ENCODE assay signal across 16 cellular contexts in genomic region chr2:120396519-120397361, GRCh38. TPM values are rescaled to one million over a fixed set of nuclear protein-coding genes. Genes with fewer than 3 reads are reported as not detected.
A peak's percentile ranks its signal among the peaks of the same experiment; 100 is the strongest.
DNase-seq lines count a peak whose midpoint lies in the region; ATAC-seq and TF ChIP-seq lines count a peak whose summit lies in the region.
"Had no signal": no experiment of that assay in that cellular context is flagged by ENCODE, and none has a peak within 500 bp of the region (broad histone marks: within the 10 kb centered on the region; RNA-seq: fewer than 3 reads in every experiment).

No MANE protein-coding gene starts in this region.

- TF ChIP-seq POLR2A in adrenal gland (IDR thresholded peaks at IDR 0.05) (no peak), thyroid gland (IDR thresholded peaks at IDR 0.05) (no peak)

- peak; percentile 7 for DNase-seq in activated CD4-positive, alpha-beta memory T cell treated with anti-CD3 and anti-CD28 coated beads, Interleukin-2, amount 10 ng/mL, durations not matched to agents 7 days and 5 days
- DNase-seq in activated CD4-positive, alpha-beta memory T cell treated with anti-CD3 and anti-CD28 coated beads for 36 hours, result no peak
- DNase-seq in adrenal gland (peak in 5 of 7 donors; percentile 28 to 61 (median 41)), thyroid gland (no peak), HK-2 (ENCODE audit: unreplicated experiment) (no peak), DMS153 treated with DMSO at 0.1 percent for 48 hours (lab: John Stamatoyannopoulos, UW; ENCODE audit: unreplicated experiment) (no peak)
- no peak for DNase-seq in naive thymus-derived CD4-positive, alpha-beta T cell
- DNase-seq: activated CD4-positive, alpha-beta T cell treated with anti-CD3 and anti-CD28 coated beads, Interleukin-2, amount 10 ng/mL, durations not matched to agents 7 days and 5 days; activated gamma-delta T cell; left colon; natural killer cell; OCI-M1; T-helper 1 cell had no signal

- H3K27me3 Mint-ChIP-seq in activated CD4-positive, alpha-beta memory T cell treated with anti-CD3 and anti-CD28 coated beads, Interleukin-2, amount 10 ng/mL, durations not matched to agents 7 days and 5 days, result no peaks in the 10 kb centered on the region
- H3K27me3 Mint-ChIP-seq in activated CD4-positive, alpha-beta memory T cell treated with anti-CD3 and anti-CD28 coated beads for 36 hours, result peaks cover 7% of the 10 kb centered on the region
- peaks cover 0 to 10% (median 5%) of the 10 kb centered on the region in 5 donors for H3K27me3 Mint-ChIP-seq in naive thymus-derived CD4-positive, alpha-beta T cell
- H3K27me3 Mint-ChIP-seq: activated CD4-positive, alpha-beta T cell treated with anti-CD3 and anti-CD28 coated beads, Interleukin-2, amount 10 ng/mL, durations not matched to agents 7 days and 5 days had no signal

- intact Hi-C loops in activated CD4-positive, alpha-beta memory T cell treated with anti-CD3 and anti-CD28 coated beads for 36 hours (cut with micrococcal nuclease), result no loop called here
- intact Hi-C loops in adrenal gland (cut with DNase I) (no loop called here), thyroid gland (cut with DNase I) (no loop called here)
- intact Hi-C loops in naive thymus-derived CD4-positive, alpha-beta T cell (cut with micrococcal nuclease), result no loop called here

- POLR2A ChIA-PET in activated CD4-positive, alpha-beta memory T cell treated with anti-CD3 and anti-CD28 coated beads, Interleukin-2, amount 10 ng/mL, durations not matched to agents 7 days and 5 days (lab: Charles Lee), result no interaction called here
- POLR2A ChIA-PET in activated CD4-positive, alpha-beta memory T cell treated with anti-CD3 and anti-CD28 coated beads for 36 hours (lab: Charles Lee), result no interaction called here
- POLR2A ChIA-PET in naive thymus-derived CD4-positive, alpha-beta T cell (lab: Charles Lee), result no interaction called here

- no peak for TF ChIP-seq CTCF in adrenal gland (IDR thresholded peaks at IDR 0.05)
- no peak for TF ChIP-seq CTCF in thyroid gland (IDR thresholded peaks at IDR 0.05)

- CTCF ChIA-PET in activated CD4-positive, alpha-beta memory T cell treated with anti-CD3 and anti-CD28 coated beads, Interleukin-2, amount 10 ng/mL, durations not matched to agents 7 days and 5 days (lab: Charles Lee), result no interaction called here
- CTCF ChIA-PET in activated CD4-positive, alpha-beta memory T cell treated with anti-CD3 and anti-CD28 coated beads for 36 hours (lab: Charles Lee), result no interaction called here
- CTCF ChIA-PET in naive thymus-derived CD4-positive, alpha-beta T cell (lab: Charles Lee), result no interaction called here

- no peaks in the 10 kb centered on the region for H3K36me3 Mint-ChIP-seq in activated CD4-positive, alpha-beta memory T cell treated with anti-CD3 and anti-CD28 coated beads, Interleukin-2, amount 10 ng/mL, durations not matched to agents 7 days and 5 days (ENCODE audit: low read depth)
- no peaks in the 10 kb centered on the region for H3K36me3 Mint-ChIP-seq in activated CD4-positive, alpha-beta memory T cell treated with anti-CD3 and anti-CD28 coated beads for 36 hours
- no peaks in the 10 kb centered on the region for H3K36me3 Mint-ChIP-seq in naive thymus-derived CD4-positive, alpha-beta T cell
- H3K36me3 Mint-ChIP-seq: natural killer cell had no signal

- H3K36me3 ChIP-seq in adrenal gland (replicated peaks in 1 of 2) (no peaks in the 10 kb centered on the region), thyroid gland (no peaks in the 10 kb centered on the region)
- no peaks in the 10 kb centered on the region for H3K36me3 ChIP-seq in naive thymus-derived CD4-positive, alpha-beta T cell (ENCODE audit: control insufficient read depth in 2 of 3, insufficient read depth in 3 of 3, low read length in 3 of 3)
- H3K36me3 ChIP-seq: pancreas, SJCRH30 had no signal

- no peaks in the 10 kb centered on the region for H3K4me1 Mint-ChIP-seq in activated CD4-positive, alpha-beta memory T cell treated with anti-CD3 and anti-CD28 coated beads, Interleukin-2, amount 10 ng/mL, durations not matched to agents 7 days and 5 days
- no peaks in the 10 kb centered on the region for H3K4me1 Mint-ChIP-seq in activated CD4-positive, alpha-beta memory T cell treated with anti-CD3 and anti-CD28 coated beads for 36 hours (ENCODE audit: low read depth)
- H3K4me1 Mint-ChIP-seq in naive thymus-derived CD4-positive, alpha-beta T cell, result peaks cover 0 to 2% (median 0%) of the 10 kb centered on the region in 7 donors
- H3K4me1 Mint-ChIP-seq: activated CD4-positive, alpha-beta T cell treated with anti-CD3 and anti-CD28 coated beads, Interleukin-2, amount 10 ng/mL, durations not matched to agents 7 days and 5 days had no signal

- H3K9me3 ChIP-seq in adrenal gland (replicated peaks in 1 of 3), result no peaks in the 10 kb centered on the region
- no peaks in the 10 kb centered on the region for H3K9me3 ChIP-seq in naive thymus-derived CD4-positive, alpha-beta T cell (ENCODE audit: control insufficient read depth in 2 of 3, low read length in 3 of 3)
- no peaks in the 10 kb centered on the region for H3K9me3 ChIP-seq in thyroid gland
- H3K9me3 ChIP-seq: pancreas, SJCRH30 had no signal

- no peaks in the 10 kb centered on the region for H3K27me3 ChIP-seq in adrenal gland
- H3K27me3 ChIP-seq in naive thymus-derived CD4-positive, alpha-beta T cell (ENCODE audit: control insufficient read depth in 2 of 2, insufficient read depth in 2 of 2, low read length in 2 of 2), result no peaks in the 10 kb centered on the region
- no peaks in the 10 kb centered on the region for H3K27me3 ChIP-seq in thyroid gland
- H3K27me3 ChIP-seq: pancreas had no signal

- H3K4me1 ChIP-seq in adrenal gland (replicated peaks in 1 of 2) (no peaks in the 10 kb centered on the region), thyroid gland (peaks cover 40 to 51% of the 10 kb centered on the region in 2 donors)
- no peaks in the 10 kb centered on the region for H3K4me1 ChIP-seq in naive thymus-derived CD4-positive, alpha-beta T cell (ENCODE audit: control insufficient read depth in 2 of 2, insufficient read depth in 2 of 2, low read length in 2 of 2)
- H3K4me1 ChIP-seq: pancreas, SJCRH30 had no signal

- no peak overlapping the region for H3K27ac ChIP-seq in adrenal gland
- no peak overlapping the region for H3K27ac ChIP-seq in naive thymus-derived CD4-positive, alpha-beta T cell (ENCODE audit: low read depth, low read length)
- peak overlapping the region in 2 of 3 donors; percentile 37 to 44 for H3K27ac ChIP-seq in thyroid gland
- H3K27ac ChIP-seq: pancreas, SJCRH30 had no signal

- no peak overlapping the region for H3K27ac Mint-ChIP-seq in activated CD4-positive, alpha-beta memory T cell treated with anti-CD3 and anti-CD28 coated beads, Interleukin-2, amount 10 ng/mL, durations not matched to agents 7 days and 5 days
- no peak overlapping the region for H3K27ac Mint-ChIP-seq in activated CD4-positive, alpha-beta memory T cell treated with anti-CD3 and anti-CD28 coated beads for 36 hours
- H3K27ac Mint-ChIP-seq in naive thymus-derived CD4-positive, alpha-beta T cell, result no peak overlapping the region
- H3K27ac Mint-ChIP-seq: activated CD4-positive, alpha-beta T cell treated with anti-CD3 and anti-CD28 coated beads, Interleukin-2, amount 10 ng/mL, durations not matched to agents 7 days and 5 days; natural killer cell had no signal

- no peak overlapping the region for H3K4me3 Mint-ChIP-seq in activated CD4-positive, alpha-beta memory T cell treated with anti-CD3 and anti-CD28 coated beads, Interleukin-2, amount 10 ng/mL, durations not matched to agents 7 days and 5 days
- no peak overlapping the region for H3K4me3 Mint-ChIP-seq in activated CD4-positive, alpha-beta memory T cell treated with anti-CD3 and anti-CD28 coated beads for 36 hours
- H3K4me3 Mint-ChIP-seq in naive thymus-derived CD4-positive, alpha-beta T cell, result no peak overlapping the region
- H3K4me3 Mint-ChIP-seq: activated CD4-positive, alpha-beta T cell treated with anti-CD3 and anti-CD28 coated beads, Interleukin-2, amount 10 ng/mL, durations not matched to agents 7 days and 5 days; natural killer cell had no signal

- no peaks in the 10 kb centered on the region for H3K9me3 Mint-ChIP-seq in activated CD4-positive, alpha-beta memory T cell treated with anti-CD3 and anti-CD28 coated beads, Interleukin-2, amount 10 ng/mL, durations not matched to agents 7 days and 5 days
- no peaks in the 10 kb centered on the region for H3K9me3 Mint-ChIP-seq in activated CD4-positive, alpha-beta memory T cell treated with anti-CD3 and anti-CD28 coated beads for 36 hours
- peaks cover 0 to 9% (median 0%) of the 10 kb centered on the region in 11 donors for H3K9me3 Mint-ChIP-seq in naive thymus-derived CD4-positive, alpha-beta T cell
- H3K9me3 Mint-ChIP-seq: activated CD4-positive, alpha-beta T cell treated with anti-CD3 and anti-CD28 coated beads, Interleukin-2, amount 10 ng/mL, durations not matched to agents 7 days and 5 days; natural killer cell had no signal

- peak; percentile 6 for ATAC-seq in naive thymus-derived CD4-positive, alpha-beta T cell
- ATAC-seq in HG03159 (IDR thresholded peaks at IDR 0.05; ENCODE audit: unreplicated experiment), result no peak
- ATAC-seq: left colon, natural killer cell had no signal

- 72 to 95% (median 82%) methylated on average over 8 to 16 of the region's 16 CpGs for WGBS in adrenal gland, 4 donors
- 74 to 84% methylated on average over 12 to 16 of the region's 16 CpGs for WGBS in thyroid gland, 2 donors

- H3K4me3 ChIP-seq in adrenal gland, result no peak overlapping the region
- no peak overlapping the region for H3K4me3 ChIP-seq in naive thymus-derived CD4-positive, alpha-beta T cell (ENCODE audit: low read length)
- no peak overlapping the region for H3K4me3 ChIP-seq in thyroid gland (replicated peaks in 1 of 3)
- H3K4me3 ChIP-seq: pancreas, SJCRH30 had no signal

RNA-seq across cellular contexts. Expression of gene INHBB, which starts 50.8 kb away (rescaled TPM):
- total RNA-seq in activated CD4-positive, alpha-beta memory T cell treated with anti-CD3 and anti-CD28 coated beads, Interleukin-2, amount 10 ng/mL, durations not matched to agents 7 days and 5 days, result not detected
- not detected for total RNA-seq in activated CD4-positive, alpha-beta memory T cell treated with anti-CD3 and anti-CD28 coated beads for 36 hours
- 1 to 10 TPM; 1.1 to 9.1 (median 6.8) TPM for total RNA-seq in adrenal gland
- polyA plus RNA-seq in adrenal gland, result 1 to 10 TPM; 2.4 to 8.7 (median 8.5) TPM
- not detected for total RNA-seq in naive thymus-derived CD4-positive, alpha-beta T cell
- polyA plus RNA-seq in naive thymus-derived CD4-positive, alpha-beta T cell, result not detected
- 10 to 100 TPM; 12.3 to 27.5 (median 23.6) TPM for total RNA-seq in thyroid gland
- total RNA-seq: activated CD4-positive, alpha-beta T cell treated with anti-CD3 and anti-CD28 coated beads, Interleukin-2, amount 10 ng/mL, durations not matched to agents 7 days and 5 days; SJCRH30 had no signal

Comparison
In these comparisons a context has a peak if more than half of its experiments do, and no peak if none do; other contexts are left out.
1. DNase-seq: peak in activated CD4-positive, alpha-beta memory T cell treated with anti-CD3 and anti-CD28 coated beads, Interleukin-2, amount 10 ng/mL, durations not matched to agents 7 days and 5 days (single experiment) and adrenal gland (5 of 7); none in activated CD4-positive, alpha-beta memory T cell treated with anti-CD3 and anti-CD28 coated beads for 36 hours (single experiment), naive thymus-derived CD4-positive, alpha-beta T cell (0 of 9), thyroid gland (0 of 2), HK-2 (single experiment) and DMS153 treated with DMSO at 0.1 percent for 48 hours (single experiment).
2. H3K27ac ChIP-seq: peak in thyroid gland (2 of 3); none in adrenal gland (0 of 5) and naive thymus-derived CD4-positive, alpha-beta T cell (single experiment).